In the genomic region with DNA sequence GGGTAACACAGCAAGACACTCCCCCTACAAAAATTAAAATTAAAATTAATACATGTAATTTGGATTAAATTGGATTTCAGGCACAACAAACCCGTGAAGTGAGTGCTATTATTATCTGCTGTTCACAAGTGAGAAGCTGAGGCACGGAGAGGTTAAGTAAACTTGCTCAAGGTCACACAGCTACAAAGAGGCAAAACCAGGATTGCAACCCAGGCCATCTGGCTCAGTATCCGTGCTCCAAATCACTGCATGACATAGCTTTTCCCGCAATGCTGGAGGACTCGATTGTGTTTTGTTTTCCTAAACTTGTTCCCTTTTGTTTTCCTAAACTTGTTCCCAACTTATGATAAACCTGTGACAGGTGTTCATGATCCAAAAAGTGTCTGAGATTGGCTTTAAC, we compare ENCODE assay signal across 27 cellular contexts. TPM values are rescaled to one million over a fixed set of nuclear protein-coding genes. Genes with fewer than 3 reads are reported as not detected.
DNase-seq lines count a peak whose midpoint lies in the region; ATAC-seq, FAIRE-seq and TF ChIP-seq lines count a peak whose summit lies in the region.
"Had no signal": no experiment of that assay in that cellular context is flagged by ENCODE, and none has a peak within 500 bp of the region (broad histone marks: within the 10 kb centered on the region; RNA-seq: fewer than 3 reads in every experiment).

No MANE protein-coding gene starts in this region.

- H3K9me3 Mint-ChIP-seq in MCF 10A (ENCODE audit: unreplicated experiment) (no peaks in the 10 kb centered on the region), brain (peaks cover 0 to 4% (median 0%) of the 10 kb centered on the region in 5 experiments), nephron (no peaks in the 10 kb centered on the region), type B pancreatic cell (no peaks in the 10 kb centered on the region)
- H3K9me3 Mint-ChIP-seq: activated CD4-positive, alpha-beta T cell treated with anti-CD3 and anti-CD28 coated beads, Interleukin-2, amount 10 ng/mL, durations not matched to agents 7 days and 5 days; activated T-cell treated with anti-CD3 and anti-CD28 coated beads, Interleukin-2, amount 50 U/mL, for 24 hours had no signal

- DNase-seq in mammary epithelial cell (no peak), MCF 10A (ENCODE audit: unreplicated experiment) (no peak), type B pancreatic cell (ENCODE audit: extremely low spot score, unreplicated experiment) (no peak), body of pancreas (no peak), DMS114 treated with DMSO at 0.1 percent for 48 hours (lab: John Stamatoyannopoulos, UW; ENCODE audit: unreplicated experiment) (no peak), D721Med (ENCODE audit: insufficient read length, low spot score) (no peak)
- DNase-seq: activated CD4-positive, alpha-beta T cell treated with anti-CD3 and anti-CD28 coated beads, Interleukin-2, amount 10 ng/mL, durations not matched to agents 7 days and 5 days; activated effector memory CD4-positive, alpha-beta T cell treated with anti-CD3 and anti-CD28 coated beads, Interleukin-2, amount 50 U/mL, for 16 hours; activated T-cell treated with anti-CD3 and anti-CD28 coated beads, Interleukin-2, amount 50 U/mL, for 24 hours; aorta; caudate nucleus; DMS79 treated with DMSO at 0.1 percent for 48 hours; effector CD8-positive, alpha-beta T cell; GDM1; NCI-H1048; NCI-H446; SIG-M5; stimulated activated CD4-positive, alpha-beta T cell treated with anti-CD3 and anti-CD28 coated beads, Interleukin-4, amount 100 ng/mL, for 4 hours; T1000 had no signal

- H3K36me3 ChIP-seq in mammary epithelial cell (ENCODE audit: insufficient read depth, low read length) (no peaks in the 10 kb centered on the region), body of pancreas (replicated peaks in 1 of 2; ENCODE audit: insufficient read depth in 1 of 2, low read depth in 2 of 2) (no peaks in the 10 kb centered on the region)
- H3K36me3 ChIP-seq: transverse colon had no signal

- no peak overlapping the region for H3K27ac Mint-ChIP-seq in MCF 10A (ENCODE audit: low read depth, unreplicated experiment)
- peak overlapping the region in 3 of 5 experiments; percentile 52 to 86 (median 77) for H3K27ac Mint-ChIP-seq in brain
- H3K27ac Mint-ChIP-seq in nephron: peak overlapping the region; percentile 31 to 62 (median 45)
- peak overlapping the region; percentile 63 for H3K27ac Mint-ChIP-seq in type B pancreatic cell
- H3K27ac Mint-ChIP-seq: activated CD4-positive, alpha-beta T cell treated with anti-CD3 and anti-CD28 coated beads, Interleukin-2, amount 10 ng/mL, durations not matched to agents 7 days and 5 days; activated naive CD8-positive, alpha-beta T cell; activated T-cell treated with anti-CD3 and anti-CD28 coated beads, Interleukin-2, amount 50 U/mL, for 24 hours; IgD-negative memory B cell had no signal

- H3K36me3 Mint-ChIP-seq in MCF 10A (ENCODE audit: insufficient read depth, unreplicated experiment) (no peaks in the 10 kb centered on the region), brain (no peaks in the 10 kb centered on the region), nephron (ENCODE audit: low read depth) (no peaks in the 10 kb centered on the region), type B pancreatic cell (no peaks in the 10 kb centered on the region)
- H3K36me3 Mint-ChIP-seq: activated naive CD8-positive, alpha-beta T cell had no signal

- no peaks in the 10 kb centered on the region for H3K9me3 ChIP-seq in mammary epithelial cell (replicated peaks; ENCODE audit: insufficient read depth, low read length)
- no peaks in the 10 kb centered on the region for H3K9me3 ChIP-seq in body of pancreas
- H3K9me3 ChIP-seq: transverse colon had no signal

- in situ Hi-C loops in mammary epithelial cell (cut with MboI; ENCODE audit: low sequenced_read_pairs in 2 of 2): no loop called here

- peak overlapping the region; percentile 60 for H2AFZ ChIP-seq in mammary epithelial cell (ENCODE audit: low read depth, low read length)

- intact Hi-C loops in mammary epithelial cell (cut with micrococcal nuclease): no loop called here
- intact Hi-C loops in MCF 10A (cut with micrococcal nuclease): no loop called here
- intact Hi-C loops in body of pancreas (cut with DNase I): no loop called here

- no peaks in the 10 kb centered on the region for H3K79me2 ChIP-seq in mammary epithelial cell (ENCODE audit: insufficient read depth, low read length)

- no peaks in the 10 kb centered on the region for H3K27me3 ChIP-seq in mammary epithelial cell (ENCODE audit: insufficient read depth, low read length)
- no peaks in the 10 kb centered on the region for H3K27me3 ChIP-seq in body of pancreas

- H3K4me3 Mint-ChIP-seq in MCF 10A (ENCODE audit: unreplicated experiment) (no peak overlapping the region), brain (no peak overlapping the region), nephron (no peak overlapping the region), type B pancreatic cell (peak overlapping the region; percentile 58)
- H3K4me3 Mint-ChIP-seq: activated CD4-positive, alpha-beta T cell treated with anti-CD3 and anti-CD28 coated beads, Interleukin-2, amount 10 ng/mL, durations not matched to agents 7 days and 5 days; activated naive CD8-positive, alpha-beta T cell; activated T-cell treated with anti-CD3 and anti-CD28 coated beads, Interleukin-2, amount 50 U/mL, for 24 hours had no signal

- no peak for TF ChIP-seq POLR2A in body of pancreas (IDR thresholded peaks at IDR 0.05)

- H3K27ac ChIP-seq in mammary epithelial cell (ENCODE audit: insufficient read depth, low read depth, low read length): no peak overlapping the region
- H3K27ac ChIP-seq in body of pancreas: peak overlapping the region in 2 of 4 donors; percentile 27 to 56
- H3K27ac ChIP-seq: 22Rv1 had no signal

- H3K4me1 ChIP-seq in mammary epithelial cell (ENCODE audit: insufficient read depth, low read length) (peaks cover 20% of the 10 kb centered on the region), body of pancreas (peaks cover 54% of the 10 kb centered on the region)

- ATAC-seq in body of pancreas: no peak

- FAIRE-seq in D721Med (lab: Jason Lieb, UNC): no peak

- CTCF ChIA-PET in mammary epithelial cell (lab: Charles Lee; ENCODE audit: low non-redundant PET) (no interaction called here), MCF 10A (lab: Yijun Ruan, JAX) (interaction anchor here (0.6 to 1.6 kb wide), 3 partner anchors 18 to 611 kb away, joined by 3 to 5 read pairs (median 3); a partner anchor contains a TSS)

- no peaks in the 10 kb centered on the region for H4K20me1 ChIP-seq in mammary epithelial cell (ENCODE audit: insufficient read depth, low read length)

- no TSS peak for BruUV-seq in mammary epithelial cell (replicated peaks; lab: Mats Ljungman, UMichigan)
- BruUV-seq in MCF 10A (replicated peaks; lab: Mats Ljungman, UMichigan): no TSS peak

- dilution Hi-C loops in mammary epithelial cell (cut with HindIII; ENCODE audit: low sequenced_read_pairs): no loop called here

- no peak overlapping the region for H3K4me2 ChIP-seq in mammary epithelial cell (ENCODE audit: insufficient read depth, low read depth, low read length)

- H3K9ac ChIP-seq in mammary epithelial cell (ENCODE audit: insufficient read depth, low read length): no peak overlapping the region

- H3K4me3 ChIP-seq in mammary epithelial cell (replicated peaks in 1 of 3; ENCODE audit: insufficient read depth in 1 of 3, low read depth in 2 of 3, low read length in 3 of 3): no peak overlapping the region
- no peak overlapping the region for H3K4me3 ChIP-seq in body of pancreas
- H3K4me3 ChIP-seq: coronary artery, lung, transverse colon had no signal

- H3K27me3 Mint-ChIP-seq in MCF 10A (ENCODE audit: insufficient read depth, unreplicated experiment) (no peaks in the 10 kb centered on the region), brain (peaks cover 10% of the 10 kb centered on the region), nephron (ENCODE audit: low read depth) (peaks cover 15% of the 10 kb centered on the region), type B pancreatic cell (no peaks in the 10 kb centered on the region)

- no peak for TF ChIP-seq CTCF in mammary epithelial cell (conservative IDR thresholded peaks at IDR 0.05 in 1 of 2, IDR thresholded peaks at IDR 0.05 in 1 of 2; ENCODE audit: extremely low read depth in 1 of 2, insufficient read depth in 1 of 2, low read depth in 1 of 2, low read length in 2 of 2)
- no peak for TF ChIP-seq CTCF in MCF 10A (IDR thresholded peaks at IDR 0.05; ENCODE audit: unreplicated experiment)
- no peak for TF ChIP-seq CTCF in brain (conservative IDR thresholded peaks at IDR 0.05)
- no peak for TF ChIP-seq CTCF in nephron (IDR thresholded peaks at IDR 0.05; ENCODE audit: unreplicated experiment in 3 of 3)
- TF ChIP-seq CTCF in type B pancreatic cell (conservative IDR thresholded peaks at IDR 0.05): no peak
- no peak for TF ChIP-seq CTCF in body of pancreas (IDR thresholded peaks at IDR 0.05)
- TF ChIP-seq CTCF in D721Med (IDR thresholded peaks at IDR 0.05; ENCODE audit: insufficient read depth, missing control alignments): no peak

- peaks cover 8% of the 10 kb centered on the region for H3K4me1 Mint-ChIP-seq in MCF 10A (ENCODE audit: insufficient read depth, unreplicated experiment)
- peaks cover 51% of the 10 kb centered on the region for H3K4me1 Mint-ChIP-seq in brain
- peaks cover 49% of the 10 kb centered on the region for H3K4me1 Mint-ChIP-seq in nephron
- peaks cover 39% of the 10 kb centered on the region for H3K4me1 Mint-ChIP-seq in type B pancreatic cell (ENCODE audit: unreplicated experiment)

- WGBS in mammary epithelial cell (ENCODE audit: low coverage, missing lambda C conversion rate): 74% methylated on average over 5 of the region's 5 CpGs
- 6 to 17% methylated on average over 5 of the region's 5 CpGs for WGBS in body of pancreas, 2 donors

- POLR2A ChIA-PET in MCF 10A (lab: Yijun Ruan, JAX): no interaction called here

RNA-seq across cellular contexts. Expression of a gene that starts 19.9 kb away (rescaled TPM):
- total RNA-seq in mammary epithelial cell (10 to 100 TPM in 1 of 2 donors, 1 to 10 TPM in 1; 3.8 to 22.8 TPM), MCF 10A (2022) (13.3 and 17.2 TPM in 2 replicates), type B pancreatic cell (ENCODE audit: low replicate concordance) (44.5 and 70.3 TPM in 2 replicates), body of pancreas (10 to 100 TPM; 12.5 to 30.3 TPM)
- polyA plus RNA-seq in mammary epithelial cell (9.0 TPM), brain (ENCODE audit: insufficient read depth, low read depth, low replicate concordance) (15.4 TPM)
- polyA minus RNA-seq in mammary epithelial cell: 31.5 TPM
